1 cellular context compared by ENCODE assay signal in the genomic region with DNA sequence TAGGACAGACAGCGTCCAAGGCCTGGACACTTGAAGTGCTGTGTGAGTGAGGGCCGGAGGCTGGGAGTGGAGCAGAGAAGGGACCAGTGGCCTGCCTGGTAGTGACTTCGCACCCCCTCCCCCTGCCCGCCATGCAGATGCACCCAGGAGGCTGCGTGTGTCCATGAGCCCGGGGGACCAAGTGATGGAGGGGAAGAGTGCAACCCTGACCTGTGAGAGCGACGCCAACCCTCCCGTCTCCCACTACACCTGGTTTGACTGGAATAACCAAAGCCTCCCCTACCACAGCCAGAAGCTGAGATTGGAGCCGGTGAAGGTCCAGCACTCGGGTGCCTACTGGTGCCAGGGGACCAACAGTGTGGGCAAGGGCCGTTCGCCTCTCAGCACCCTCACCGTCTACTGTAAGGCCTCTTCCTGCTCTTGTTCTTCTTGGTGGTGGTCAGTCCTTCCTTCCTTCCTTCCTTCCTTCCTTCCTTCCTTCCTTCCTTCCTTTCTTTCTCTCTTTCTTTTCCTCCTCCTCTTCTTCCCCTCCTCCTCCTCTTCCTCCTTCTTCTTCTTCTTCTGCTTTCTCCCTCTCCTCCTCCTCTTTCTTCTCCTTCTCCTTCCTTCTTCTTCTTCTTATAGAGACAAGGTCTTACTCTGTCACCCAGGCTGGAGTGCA.
TF ChIP-seq lines count a peak whose summit lies in the region.

No MANE protein-coding gene starts in this region.

TF ChIP-seq in GM12878, 131 proteins besides CTCF, POLR2A, EP300 and RAD21 (continues in another document):
- TF ChIP-seq PAX5 (IDR thresholded peaks at IDR 0.05; ENCODE audit: borderline replicate concordance, low read depth, low read length), result no peak
- TF ChIP-seq E4F1 (IDR thresholded peaks at IDR 0.05; ENCODE audit: borderline replicate concordance, partially characterized antibody), result no peak
- TF ChIP-seq ZBED1 (IDR thresholded peaks at IDR 0.05; ENCODE audit: borderline replicate concordance), result no peak
- TF ChIP-seq PML (IDR thresholded peaks at IDR 0.05; ENCODE audit: low read length), result no peak
- TF ChIP-seq TCF7 (IDR thresholded peaks at IDR 0.05; ENCODE audit: borderline replicate concordance), result no peak
- TF ChIP-seq SUPT20H (IDR thresholded peaks at IDR 0.05; ENCODE audit: borderline replicate concordance, control insufficient read depth, low read depth, low read length), result no peak
- TF ChIP-seq POLR2AphosphoS5 (IDR thresholded peaks at IDR 0.05; ENCODE audit: low read length), result peak; percentile 35; the same call in 1 of the 2 replicates
- TF ChIP-seq RBBP5 (conservative IDR thresholded peaks at IDR 0.05), result no peak
- no peak for TF ChIP-seq EZH2 (IDR thresholded peaks at IDR 0.05; ENCODE audit: borderline replicate concordance, control insufficient read depth, low read depth, low read length)
- TF ChIP-seq ZNF622 (IDR thresholded peaks at IDR 0.05), result no peak
- TF ChIP-seq PKNOX1 (IDR thresholded peaks at IDR 0.05), result no peak
- TF ChIP-seq, protein P1, sequence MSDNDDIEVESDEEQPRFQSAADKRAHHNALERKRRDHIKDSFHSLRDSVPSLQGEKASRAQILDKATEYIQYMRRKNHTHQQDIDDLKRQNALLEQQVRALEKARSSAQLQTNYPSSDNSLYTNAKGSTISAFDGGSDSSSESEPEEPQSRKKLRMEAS (IDR thresholded peaks at IDR 0.05; ENCODE audit: low read depth, low read length), result no peak
- no peak for TF ChIP-seq LARP7 (IDR thresholded peaks at IDR 0.05)
- no peak for TF ChIP-seq TCF12 (IDR thresholded peaks at IDR 0.05; ENCODE audit: low read depth, low read length)
- no peak for TF ChIP-seq HDAC6 (IDR thresholded peaks at IDR 0.05; ENCODE audit: unreplicated experiment)
- no peak for TF ChIP-seq EED (IDR thresholded peaks at IDR 0.05; ENCODE audit: low read depth)
- no peak for TF ChIP-seq IKZF1 (conservative IDR thresholded peaks at IDR 0.05)
- TF ChIP-seq, protein P2, sequence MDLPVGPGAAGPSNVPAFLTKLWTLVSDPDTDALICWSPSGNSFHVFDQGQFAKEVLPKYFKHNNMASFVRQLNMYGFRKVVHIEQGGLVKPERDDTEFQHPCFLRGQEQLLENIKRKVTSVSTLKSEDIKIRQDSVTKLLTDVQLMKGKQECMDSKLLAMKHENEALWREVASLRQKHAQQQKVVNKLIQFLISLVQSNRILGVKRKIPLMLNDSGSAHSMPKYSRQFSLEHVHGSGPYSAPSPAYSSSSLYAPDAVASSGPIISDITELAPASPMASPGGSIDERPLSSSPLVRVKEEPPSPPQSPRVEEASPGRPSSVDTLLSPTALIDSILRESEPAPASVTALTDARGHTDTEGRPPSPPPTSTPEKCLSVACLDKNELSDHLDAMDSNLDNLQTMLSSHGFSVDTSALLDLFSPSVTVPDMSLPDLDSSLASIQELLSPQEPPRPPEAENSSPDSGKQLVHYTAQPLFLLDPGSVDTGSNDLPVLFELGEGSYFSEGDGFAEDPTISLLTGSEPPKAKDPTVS (IDR thresholded peaks at IDR 0.05; ENCODE audit: low read depth, low read length), result no peak
- TF ChIP-seq SRF (IDR thresholded peaks at IDR 0.05; ENCODE audit: low read depth in 2 of 2, low read length in 2 of 2), result no peak
- no peak for TF ChIP-seq SP1 (IDR thresholded peaks at IDR 0.05; ENCODE audit: low read depth, low read length)
- 0 out of 2 replicates have a peak, but pooled peaks have one; percentile 44 for TF ChIP-seq HDGF (IDR thresholded peaks at IDR 0.05)
- TF ChIP-seq SPI1 (IDR thresholded peaks at IDR 0.05; ENCODE audit: borderline replicate concordance, insufficient read depth, low read depth, low read length), result no peak
- peak; percentile 13; the same call in 1 of the 2 replicates for TF ChIP-seq POLR2AphosphoS2 (IDR thresholded peaks at IDR 0.05; ENCODE audit: low read depth, low read length)
- TF ChIP-seq ZBTB40 (IDR thresholded peaks at IDR 0.05; ENCODE audit: borderline replicate concordance), result no peak
- TF ChIP-seq, protein P3, sequence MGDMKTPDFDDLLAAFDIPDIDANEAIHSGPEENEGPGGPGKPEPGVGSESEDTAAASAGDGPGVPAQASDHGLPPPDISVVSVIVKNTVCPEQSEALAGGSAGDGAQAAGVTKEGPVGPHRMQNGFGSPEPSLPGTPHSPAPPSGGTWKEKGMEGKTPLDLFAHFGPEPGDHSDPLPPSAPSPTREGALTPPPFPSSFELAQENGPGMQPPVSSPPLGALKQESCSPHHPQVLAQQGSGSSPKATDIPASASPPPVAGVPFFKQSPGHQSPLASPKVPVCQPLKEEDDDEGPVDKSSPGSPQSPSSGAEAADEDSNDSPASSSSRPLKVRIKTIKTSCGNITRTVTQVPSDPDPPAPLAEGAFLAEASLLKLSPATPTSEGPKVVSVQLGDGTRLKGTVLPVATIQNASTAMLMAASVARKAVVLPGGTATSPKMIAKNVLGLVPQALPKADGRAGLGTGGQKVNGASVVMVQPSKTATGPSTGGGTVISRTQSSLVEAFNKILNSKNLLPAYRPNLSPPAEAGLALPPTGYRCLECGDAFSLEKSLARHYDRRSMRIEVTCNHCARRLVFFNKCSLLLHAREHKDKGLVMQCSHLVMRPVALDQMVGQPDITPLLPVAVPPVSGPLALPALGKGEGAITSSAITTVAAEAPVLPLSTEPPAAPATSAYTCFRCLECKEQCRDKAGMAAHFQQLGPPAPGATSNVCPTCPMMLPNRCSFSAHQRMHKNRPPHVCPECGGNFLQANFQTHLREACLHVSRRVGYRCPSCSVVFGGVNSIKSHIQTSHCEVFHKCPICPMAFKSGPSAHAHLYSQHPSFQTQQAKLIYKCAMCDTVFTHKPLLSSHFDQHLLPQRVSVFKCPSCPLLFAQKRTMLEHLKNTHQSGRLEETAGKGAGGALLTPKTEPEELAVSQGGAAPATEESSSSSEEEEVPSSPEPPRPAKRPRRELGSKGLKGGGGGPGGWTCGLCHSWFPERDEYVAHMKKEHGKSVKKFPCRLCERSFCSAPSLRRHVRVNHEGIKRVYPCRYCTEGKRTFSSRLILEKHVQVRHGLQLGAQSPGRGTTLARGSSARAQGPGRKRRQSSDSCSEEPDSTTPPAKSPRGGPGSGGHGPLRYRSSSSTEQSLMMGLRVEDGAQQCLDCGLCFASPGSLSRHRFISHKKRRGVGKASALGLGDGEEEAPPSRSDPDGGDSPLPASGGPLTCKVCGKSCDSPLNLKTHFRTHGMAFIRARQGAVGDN (IDR thresholded peaks at IDR 0.05), result no peak
- peak in 1 of 2 experiments; percentile 63; a peak in 2 of 4 replicates for TF ChIP-seq ETV6 (conservative IDR thresholded peaks at IDR 0.05 in 1 of 2, IDR thresholded peaks at IDR 0.05 in 1 of 2; ENCODE audit: borderline replicate concordance in 1 of 2, low read depth in 1 of 2)
- no peak for TF ChIP-seq ZNF592 (IDR thresholded peaks at IDR 0.05)
- 0 out of 2 replicates have a peak, but pooled peaks have one; percentile 19 for TF ChIP-seq TCF3 (IDR thresholded peaks at IDR 0.05; ENCODE audit: borderline replicate concordance, insufficient read depth, low read depth, low read length)
- TF ChIP-seq ZNF274 (IDR thresholded peaks at IDR 0.05; ENCODE audit: insufficient read depth, insufficient read length), result no peak
- TF ChIP-seq CHD2 (IDR thresholded peaks at IDR 0.05; ENCODE audit: borderline replicate concordance, low read depth, low read length), result no peak
- TF ChIP-seq USF2 (IDR thresholded peaks at IDR 0.05; ENCODE audit: borderline replicate concordance, low read depth, low read length), result no peak
